Comparison of ENCODE assay signal across 8 cellular contexts in the genomic region with DNA sequence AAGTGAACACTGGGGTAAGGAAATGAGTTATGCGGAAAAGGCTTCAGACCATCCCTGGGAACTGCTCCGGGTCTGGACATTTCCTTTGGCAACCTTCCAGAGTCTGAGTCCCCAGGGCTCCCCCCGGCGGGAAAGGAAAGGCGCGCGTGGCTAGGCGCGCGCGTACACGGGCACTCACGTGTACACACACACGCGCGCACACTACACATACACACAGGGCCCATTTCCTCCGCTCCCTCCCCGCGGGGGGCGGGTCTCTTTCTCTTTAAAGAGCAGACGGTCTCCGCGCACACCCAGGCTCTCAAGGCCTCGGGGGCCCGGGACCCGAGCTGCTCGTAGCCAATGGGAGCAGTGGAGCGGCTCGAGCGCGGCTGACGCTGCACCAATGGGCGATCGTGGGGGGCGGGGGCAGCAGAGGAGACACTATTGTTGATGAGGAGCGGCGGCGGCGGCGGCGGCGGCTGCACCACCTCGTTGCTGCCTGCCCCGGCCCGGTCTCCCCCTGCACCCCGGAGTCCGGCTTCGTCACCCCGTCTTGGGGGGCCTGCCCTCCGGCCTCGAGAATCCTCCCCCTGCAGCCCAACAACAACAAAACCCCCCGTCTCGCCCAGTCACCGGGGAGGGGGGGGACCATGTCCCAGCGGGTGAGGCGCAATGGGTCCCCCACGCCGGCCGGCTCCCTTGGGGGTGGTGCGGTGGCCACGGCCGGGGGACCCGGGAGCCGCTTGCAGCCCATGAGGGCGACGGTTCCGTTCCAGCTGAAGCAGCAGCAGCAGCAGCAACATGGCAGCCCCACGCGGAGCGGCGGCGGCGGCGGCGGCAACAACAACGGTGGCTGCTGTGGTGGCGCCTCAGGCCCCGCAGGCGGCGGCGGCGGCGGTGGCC. TPM values are rescaled to one million over a fixed set of nuclear protein-coding genes. Genes with fewer than 3 reads are reported as not detected.
DNase-seq lines count a peak whose midpoint lies in the region; ATAC-seq and TF ChIP-seq lines count a peak whose summit lies in the region.

Gene FAM117B, plus strand, starts transcription at position 414 of the 885 bp plus-strand sequence. Its CDS starts 219 bp downstream, at position 633.

- peak; percentile 72 for TF ChIP-seq POLR2A in GM15510 (IDR thresholded peaks at IDR 0.05; ENCODE audit: borderline replicate concordance, extremely low read depth, insufficient read length)

- peaks cover 26% of the 10 kb centered on the region for H3K4me1 Mint-ChIP-seq in type B pancreatic cell (ENCODE audit: unreplicated experiment)

- H3K4me3 Mint-ChIP-seq in type B pancreatic cell, result peak within 1 kb of the TSS; percentile 98

- 0% methylated on average over 66 to 83 of the region's 83 CpGs for WGBS in heart right ventricle, 2 donors

- no peaks in the 10 kb centered on the region for H3K27me3 Mint-ChIP-seq in type B pancreatic cell

- intact Hi-C loops in heart right ventricle (cut with DNase I) (loop anchor here in 3 of 10 donors (5.0 to 10.0 kb wide), 3 partner anchors 42 to 260 kb away; partner anchors contain the start of gene BMPR2 (in 1 of the 3)), posterior cingulate gyrus (cut with DNase I) (loop anchor here (5.0 to 10.0 kb wide), 3 partner anchors 47 to 383 kb away; partner anchors contain the start of gene BMPR2)

- peaks cover 4% of the 10 kb centered on the region for H3K36me3 Mint-ChIP-seq in type B pancreatic cell

- H3K27me3 ChIP-seq in heart right ventricle, result no peaks in the 10 kb centered on the region

- peak within 1 kb of the TSS; percentile 81 to 95 (median 90) for H3K27ac ChIP-seq in heart right ventricle

- no peaks in the 10 kb centered on the region for H3K9me3 ChIP-seq in heart right ventricle

- DNase-seq in NCI-H146 treated with DMSO at 0.1 percent for 48 hours (lab: John Stamatoyannopoulos, UW; ENCODE audit: unreplicated experiment), result peak; percentile 79
- DNase-seq in T-helper 1 cell, result peak; percentile 96 to 98 (median 97)
- peak; percentile 91 for DNase-seq in amniotic stem cell (lab: John Stamatoyannopoulos, UW)
- peak; percentile 98 for DNase-seq in heart right ventricle
- DNase-seq in posterior cingulate gyrus, result peak; percentile 93 to 100 (median 98)
- DNase-seq in type B pancreatic cell (ENCODE audit: extremely low spot score, unreplicated experiment), result peak; percentile 99

- H3K4me3 ChIP-seq in heart right ventricle, result peak within 1 kb of the TSS; percentile 85 to 99 (median 96)

- ATAC-seq in HG02884 (IDR thresholded peaks at IDR 0.05; ENCODE audit: unreplicated experiment) (peak; percentile 89), heart right ventricle (peak; percentile 97 to 99 (median 98))

- peaks cover 3 to 30% (median 24%) of the 10 kb centered on the region in 9 donors for H3K4me1 ChIP-seq in heart right ventricle

- peak within 1 kb of the TSS; percentile 94 for H3K27ac Mint-ChIP-seq in type B pancreatic cell

- H3K9me3 Mint-ChIP-seq in type B pancreatic cell, result no peaks in the 10 kb centered on the region

- H3K36me3 ChIP-seq in heart right ventricle, result no peaks in the 10 kb centered on the region

- TF ChIP-seq CTCF in heart right ventricle (IDR thresholded peaks at IDR 0.05) (peak in 1 of 9 donors; percentile 5), type B pancreatic cell (conservative IDR thresholded peaks at IDR 0.05) (no peak)

RNA-seq across cellular contexts. Expression of gene FAM117B, which starts in this region (rescaled TPM):
- total RNA-seq in heart right ventricle, result 1 to 10 TPM in 9 of 10 donors, under 1 TPM in 1; 0.75 to 3.9 (median 2.6) TPM
- polyA plus RNA-seq in heart right ventricle, result 1 to 10 TPM in 1 of 2 donors, under 1 TPM in 1; 0.49 to 1.2 TPM
- 11.5 and 21.4 TPM in 2 replicates for total RNA-seq in type B pancreatic cell (ENCODE audit: low replicate concordance)

Comparison
In these comparisons a context has a peak if more than half of its experiments do, and no peak if none do; other contexts are left out.
1. Peak in every context shown above with its lines: DNase-seq, ATAC-seq, H3K4me3 ChIP-seq and H3K27ac ChIP-seq.